In the genomic region with DNA sequence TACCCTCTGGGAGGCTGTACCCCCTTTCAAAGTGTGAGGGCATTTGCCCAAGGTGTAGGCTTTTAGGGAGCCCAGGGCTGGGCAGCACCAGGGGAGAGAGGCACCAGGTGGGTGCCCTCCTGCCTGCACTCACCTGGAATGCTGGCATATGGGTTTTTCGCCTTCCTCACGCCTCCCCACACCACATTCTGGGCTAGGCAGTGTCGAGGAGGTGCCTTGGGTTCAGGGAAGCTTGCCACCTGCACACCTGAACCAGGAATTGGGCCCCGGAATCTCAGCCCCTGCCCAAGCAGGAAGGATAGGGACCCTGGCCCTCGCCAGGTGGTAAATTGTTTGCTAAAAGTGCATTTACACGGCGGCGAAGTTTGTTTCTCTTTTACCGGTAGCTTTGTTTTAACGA, we compare ENCODE assay signal across 17 cellular contexts.
"Had no signal": no experiment of that assay in that cellular context is flagged by ENCODE, and none has a peak within 500 bp of the region (broad histone marks: within the 10 kb centered on the region; RNA-seq: fewer than 3 reads in every experiment).

No MANE protein-coding gene starts in this region.

- H3K4me3 Mint-ChIP-seq: activated naive CD4-positive, alpha-beta T cell treated with anti-CD3 and anti-CD28 coated beads for 36 hours; activated naive CD8-positive, alpha-beta T cell treated with anti-CD3 and anti-CD28 coated beads, Interleukin-2, amount 50 U/mL, for 24 hours; dendritic cell treated with granulocyte-macrophage colony-stimulating factor and Interleukin-4, amounts not matched to agents 40 ng/mL and 50 ng/mL, for 4 days; memory B cell had no signal

- H3K9me3 Mint-ChIP-seq: activated naive CD4-positive, alpha-beta T cell treated with anti-CD3 and anti-CD28 coated beads for 36 hours; activated naive CD8-positive, alpha-beta T cell treated with anti-CD3 and anti-CD28 coated beads, Interleukin-2, amount 50 U/mL, for 24 hours; activated T-helper 2 cell treated with anti-CD3 and anti-CD28 coated beads, Interferon-gamma antibody, Interleukin-2, Interleukin-4, amounts not matched to agents 10 μg/mL and 5 μg/mL and 100 μg/mL, durations not matched to agents 14 hours and 24 hours and 36 hours; dendritic cell treated with granulocyte-macrophage colony-stimulating factor and Interleukin-4, amounts not matched to agents 40 ng/mL and 50 ng/mL, for 4 days; natural killer cell treated with Interleukin-12 subunit alpha and Interleukin-12 subunit beta and Interleukin-15 and Interleukin-18, amount 100 ng/mL, for 72 hours had no signal

- H3K36me3 ChIP-seq: ascending aorta, breast epithelium, heart left ventricle, left ventricle myocardium inferior, sigmoid colon, thyroid gland had no signal

- H3K9me3 ChIP-seq: ascending aorta, breast epithelium, heart left ventricle, left ventricle myocardium inferior, psoas muscle, sigmoid colon, thyroid gland had no signal

- H3K27ac ChIP-seq: ascending aorta, breast epithelium, heart left ventricle, left ventricle myocardium inferior, psoas muscle, sigmoid colon, thyroid gland had no signal

- H3K27ac Mint-ChIP-seq: activated naive CD4-positive, alpha-beta T cell treated with anti-CD3 and anti-CD28 coated beads for 36 hours; activated naive CD8-positive, alpha-beta T cell treated with anti-CD3 and anti-CD28 coated beads, Interleukin-2, amount 50 U/mL, for 24 hours; activated T-helper 2 cell treated with anti-CD3 and anti-CD28 coated beads, Interferon-gamma antibody, Interleukin-2, Interleukin-4, amounts not matched to agents 10 μg/mL and 5 μg/mL and 100 μg/mL, durations not matched to agents 14 hours and 24 hours and 36 hours; dendritic cell treated with granulocyte-macrophage colony-stimulating factor and Interleukin-4, amounts not matched to agents 40 ng/mL and 50 ng/mL, for 4 days; memory B cell had no signal

- H3K4me3 ChIP-seq: ascending aorta, breast epithelium, heart left ventricle, left ventricle myocardium inferior, psoas muscle, sigmoid colon, thyroid gland had no signal

- H3K27me3 ChIP-seq: sigmoid colon, thyroid gland had no signal

- DNase-seq: activated CD4-positive, CD25-positive, alpha-beta regulatory T cell treated with anti-CD3 and anti-CD28 coated beads, Interleukin-2, amount 50 U/mL, for 72 hours; activated naive CD4-positive, alpha-beta T cell treated with anti-CD3 and anti-CD28 coated beads for 36 hours; activated naive CD8-positive, alpha-beta T cell treated with anti-CD3 and anti-CD28 coated beads, Interleukin-2, amount 50 U/mL, for 24 hours; effector memory CD4-positive, alpha-beta T cell; heart left ventricle; left ventricle myocardium inferior; psoas muscle; sigmoid colon; stimulated activated CD4-positive, alpha-beta T cell treated with anti-CD3 and anti-CD28 coated beads, Interleukin-1b, Interleukin-23, amount 100 ng/mL, for 48 hours; T1000 had no signal
